ENCODE assay signal across 8 cellular contexts in genomic region chr19:17931532-17932191, GRCh38. TPM values are rescaled to one million over a fixed set of nuclear protein-coding genes. Genes with fewer than 3 reads are reported as not detected.
DNase-seq lines count a peak whose midpoint lies in the region; ATAC-seq, FAIRE-seq and TF ChIP-seq lines count a peak whose summit lies in the region.

No MANE protein-coding gene starts in this region.

- CTCF ChIA-PET in endothelial cell of umbilical vein (lab: Charles Lee), result interaction anchor here (1.0 to 4.4 kb wide), 12 partner anchors 12 to 436 kb away, joined by 4 to 118 read pairs (median 8); partner anchors contain the start of genes RPL18A and SLC5A5

- H3K4me2 ChIP-seq in endothelial cell of umbilical vein (ENCODE audit: insufficient read depth, low read length), result peak overlapping the region; percentile 72

- POLR2A ChIA-PET in endothelial cell of umbilical vein (lab: Charles Lee), result interaction anchor here (1.7 kb wide), 1 partner anchor 72 kb away, joined by 18 read pairs; the partner anchor contains the start of gene RPL18A

- peak overlapping the region; percentile 89 for H2AFZ ChIP-seq in endothelial cell of umbilical vein (ENCODE audit: low read depth, low read length)

- ATAC-seq in psoas muscle (no peak), HG03432 (IDR thresholded peaks at IDR 0.05; ENCODE audit: unreplicated experiment) (no peak)

- H3K27ac ChIP-seq in endothelial cell of umbilical vein (ENCODE audit: insufficient read depth, low read depth, low read length) (no peak overlapping the region), psoas muscle (no peak overlapping the region)

- WGBS in psoas muscle, 3 donors, result 23 to 33% (median 30%) methylated on average over 14 of the region's 14 CpGs

- H3K9me3 ChIP-seq in ES-I3 (ENCODE audit: control insufficient read depth, insufficient read depth, low read length) (no peaks in the 10 kb centered on the region), endothelial cell of umbilical vein (replicated peaks; ENCODE audit: control insufficient read depth, insufficient read depth, low read length) (no peaks in the 10 kb centered on the region), psoas muscle (no peaks in the 10 kb centered on the region)

- no peaks in the 10 kb centered on the region for H3K27me3 ChIP-seq in endothelial cell of umbilical vein (ENCODE audit: control insufficient read depth in 2 of 2, insufficient read depth in 2 of 2, low read length in 2 of 2)
- no peaks in the 10 kb centered on the region for H3K27me3 ChIP-seq in psoas muscle (ENCODE audit: insufficient read depth in 3 of 3, low read length in 2 of 3)

- TF ChIP-seq CTCF in endothelial cell of umbilical vein (IDR thresholded peaks at IDR 0.05; ENCODE audit: extremely low read depth in 1 of 2, insufficient read depth in 1 of 2, low read depth in 1 of 2, low read length in 2 of 2) (no peak), psoas muscle (IDR thresholded peaks at IDR 0.05) (no peak)

- H3K4me3 ChIP-seq in endothelial cell of umbilical vein (replicated peaks in 1 of 3; ENCODE audit: insufficient read depth in 1 of 3, low read depth in 1 of 3, low read length in 3 of 3) (peak overlapping the region in 1 of 3 experiments; percentile 95), psoas muscle (peak overlapping the region; percentile 81)

- peaks cover 15% of the 10 kb centered on the region for H3K79me2 ChIP-seq in endothelial cell of umbilical vein (ENCODE audit: control insufficient read depth, insufficient read depth, low read length)

- no TSS peak for BruUV-seq in endothelial cell of umbilical vein (replicated peaks; lab: Mats Ljungman, UMichigan)

- FAIRE-seq in endothelial cell of umbilical vein (lab: Jason Lieb, UNC), result no peak

- H3K9ac ChIP-seq in ES-I3 (ENCODE audit: low read depth, low read length) (peak overlapping the region; percentile 74), endothelial cell of umbilical vein (replicated peaks; ENCODE audit: extremely low read depth, insufficient read depth, low read length) (no peak overlapping the region)

- no peaks in the 10 kb centered on the region for H4K20me1 ChIP-seq in endothelial cell of umbilical vein (replicated peaks; ENCODE audit: control insufficient read depth, extremely low read depth, insufficient read depth, low read length)

- intact Hi-C loops in endothelial cell of umbilical vein (cut with micrococcal nuclease) (loop anchor here (1.0 to 5.0 kb wide), 4 partner anchors 15 to 139 kb away; partner anchors contain the start of gene RPL18A), psoas muscle (cut with DNase I) (loop anchor here (1.0 to 2.0 kb wide), 3 partner anchors 63 to 73 kb away; partner anchors contain the start of gene RPL18A (in 2 of the 2))

- dilution Hi-C loops in endothelial cell of umbilical vein (cut with MboI; ENCODE audit: extremely low pct_ligation_motif_present, low sequenced_read_pairs), result no loop called here

- no peak for TF ChIP-seq POLR2A in endothelial cell of umbilical vein (IDR thresholded peaks at IDR 0.05; ENCODE audit: low read depth, low read length)

- H3K9me1 ChIP-seq in endothelial cell of umbilical vein (replicated peaks; ENCODE audit: control insufficient read depth, extremely low read depth, insufficient read depth, low read length), result no peaks in the 10 kb centered on the region

- H3K36me3 ChIP-seq in ES-I3 (ENCODE audit: insufficient read depth, low read length) (no peaks in the 10 kb centered on the region), endothelial cell of umbilical vein (ENCODE audit: control insufficient read depth in 2 of 2, extremely low read depth in 1 of 2, insufficient read depth in 2 of 2, low read length in 2 of 2) (peaks cover 0 to 3% of the 10 kb centered on the region in 2 experiments), psoas muscle (ENCODE audit: insufficient read depth in 1 of 2, low read depth in 1 of 2) (peaks cover 0 to 4% of the 10 kb centered on the region in 2 donors)

- peak; percentile 37 for DNase-seq in NCI-H2227 treated with DMSO at 0.1 percent for 48 hours (lab: John Stamatoyannopoulos, UW)
- DNase-seq in endothelial cell of umbilical vein (ENCODE audit: low read depth, low spot score), result peak; percentile 15
- DNase-seq in psoas muscle, result no peak
- DNase-seq in HUDEP-2 (lab: John Stamatoyannopoulos, UW; ENCODE audit: unreplicated experiment in 76 of 76), result no peak
- no peak for DNase-seq in AG20443 (ENCODE audit: low spot score)
- DNase-seq in T-helper 9 cell, result no peak

- H3K4me1 ChIP-seq in ES-I3 (ENCODE audit: insufficient read depth, low read length) (0 out of 2 replicates have a peak, but pooled peaks cover 4% of the 10 kb centered on the region), endothelial cell of umbilical vein (ENCODE audit: control insufficient read depth, extremely low read depth, insufficient read depth, low read length) (peaks cover 16% of the 10 kb centered on the region), psoas muscle (peaks cover 12% of the 10 kb centered on the region)

TF ChIP-seq in endothelial cell of umbilical vein, 7 proteins besides CTCF, POLR2A, EP300 and RAD21:
- TF ChIP-seq EZH2 (IDR thresholded peaks at IDR 0.05; ENCODE audit: borderline replicate concordance, low read depth, low read length, severe bottlenecking) (no peak), FOS (IDR thresholded peaks at IDR 0.05; ENCODE audit: borderline replicate concordance, insufficient read depth, low read length) (no peak), GATA2 (IDR thresholded peaks at IDR 0.05; ENCODE audit: insufficient read depth, insufficient read length, low read depth, low read length) (no peak), MAX (IDR thresholded peaks at IDR 0.05; ENCODE audit: insufficient read depth, insufficient read length) (no peak), MYC (IDR thresholded peaks at IDR 0.05; ENCODE audit: low read depth, low read length) (no peak), JUN (IDR thresholded peaks at IDR 0.05; ENCODE audit: borderline replicate concordance, insufficient read depth, insufficient read length, low read depth) (no peak), POLR2AphosphoS5 (IDR thresholded peaks at IDR 0.05; ENCODE audit: insufficient read depth, low read depth, low read length) (no peak)

RNA-seq across cellular contexts. Expression of gene CCDC124, which starts 1.2 kb away (rescaled TPM):
- total RNA-seq in endothelial cell of umbilical vein, result 115 and 123 TPM in 2 replicates
- polyA plus RNA-seq in endothelial cell of umbilical vein, result 101 and 128 TPM in 2 replicates
- polyA plus RNA-seq in endothelial cell of umbilical vein (2011; cell fraction: cytosol; rRNA removed), result 76.7 and 119 TPM in 2 replicates
- polyA plus RNA-seq in endothelial cell of umbilical vein (2011; cell fraction: nucleus; rRNA removed), result 41.4 and 51.7 TPM in 2 replicates
- 85.4 and 149 TPM in 2 replicates for polyA plus RNA-seq in endothelial cell of umbilical vein (2012)
- polyA minus RNA-seq in endothelial cell of umbilical vein, result 8.9 and 11.6 TPM in 2 replicates
- 32.0 TPM for polyA minus RNA-seq in endothelial cell of umbilical vein (2011; cell fraction: cytosol; rRNA and poly(A)+ RNA removed)
- 3.8 and 14.5 TPM in 2 replicates for polyA minus RNA-seq in endothelial cell of umbilical vein (2011; cell fraction: nucleus; rRNA and poly(A)+ RNA removed)
- 100 to 1,000 TPM in 2 of 4 donors, 10 to 100 TPM in 2; 92.1 to 122 (median 99.6) TPM for total RNA-seq in psoas muscle
- polyA plus RNA-seq in psoas muscle, result 100 to 1,000 TPM; 167 to 266 (median 176) TPM

RNA-seq across cellular contexts. Expression of gene KCNN1, which starts 35.2 kb away (rescaled TPM):
- 0.32 and 0.80 TPM in 2 replicates for total RNA-seq in endothelial cell of umbilical vein
- polyA plus RNA-seq in endothelial cell of umbilical vein, result 0.18 TPM in 2 replicates
- polyA plus RNA-seq in endothelial cell of umbilical vein (2011; cell fraction: cytosol; rRNA removed), result 0.13 TPM in 2 replicates
- polyA plus RNA-seq in endothelial cell of umbilical vein (2011; cell fraction: nucleus; rRNA removed), result not detected in 2 replicates
- polyA plus RNA-seq in endothelial cell of umbilical vein (2012), result 0.40 and 0.93 TPM in 2 replicates
- polyA minus RNA-seq in endothelial cell of umbilical vein, result 0.41 TPM in 1 of 2 replicates, not detected in the other
- 2.6 TPM for polyA minus RNA-seq in endothelial cell of umbilical vein (2011; cell fraction: cytosol; rRNA and poly(A)+ RNA removed)
- polyA minus RNA-seq in endothelial cell of umbilical vein (2011; cell fraction: nucleus; rRNA and poly(A)+ RNA removed), result not detected in 2 replicates
- total RNA-seq in psoas muscle, result not detected
- polyA plus RNA-seq in psoas muscle, result under 1 TPM in 2 of 3 donors, not detected in 1; 0.01 to 0.06 TPM

RNA-seq across cellular contexts. Expression of gene SLC5A5, which starts 59.9 kb away (rescaled TPM):
- not detected in 2 replicates for total RNA-seq in endothelial cell of umbilical vein
- polyA plus RNA-seq in endothelial cell of umbilical vein, result not detected in 2 replicates
- polyA plus RNA-seq in endothelial cell of umbilical vein (2011; cell fraction: cytosol; rRNA removed), result not detected in 2 replicates
- not detected in 2 replicates for polyA plus RNA-seq in endothelial cell of umbilical vein (2011; cell fraction: nucleus; rRNA removed)
- polyA plus RNA-seq in endothelial cell of umbilical vein (2012), result not detected in 2 replicates
- polyA minus RNA-seq in endothelial cell of umbilical vein, result not detected in 2 replicates
- polyA minus RNA-seq in endothelial cell of umbilical vein (2011; cell fraction: cytosol; rRNA and poly(A)+ RNA removed), result not detected
- not detected in 2 replicates for polyA minus RNA-seq in endothelial cell of umbilical vein (2011; cell fraction: nucleus; rRNA and poly(A)+ RNA removed)
- not detected for total RNA-seq in psoas muscle
- polyA plus RNA-seq in psoas muscle, result not detected

Comparison
In these comparisons a context has a peak if more than half of its experiments do, and no peak if none do; other contexts are left out.
1. DNase-seq: peak in NCI-H2227 treated with DMSO at 0.1 percent for 48 hours (single experiment) and endothelial cell of umbilical vein (single experiment); none in psoas muscle (0 of 2), HUDEP-2 (0 of 76), AG20443 (single experiment) and T-helper 9 cell (single experiment).